ENCODE assay signal across 13 cellular contexts in genomic region chr18:23032030-23032582, GRCh38.
A peak's percentile ranks its signal among the peaks of the same experiment; 100 is the strongest.
DNase-seq lines count a peak whose midpoint lies in the region; ATAC-seq, FAIRE-seq and TF ChIP-seq lines count a peak whose summit lies in the region.
"Had no signal": no experiment of that assay in that cellular context is flagged by ENCODE, and none has a peak within 500 bp of the region (broad histone marks: within the 10 kb centered on the region; RNA-seq: fewer than 3 reads in every experiment).

No MANE protein-coding gene starts in this region.

- 58 to 67% (median 66%) methylated on average over 4 of the region's 4 CpGs for WGBS in psoas muscle, 3 donors

- no peaks in the 10 kb centered on the region for H3K9me3 ChIP-seq in PC-9 (ENCODE audit: insufficient read depth, low read depth)
- no peaks in the 10 kb centered on the region for H3K9me3 ChIP-seq in osteoblast (ENCODE audit: low read depth, low read length)
- H3K9me3 ChIP-seq in psoas muscle: no peaks in the 10 kb centered on the region

- FAIRE-seq in GM12891 (lab: Jason Lieb, UNC): no peak

- ATAC-seq in psoas muscle: no peak
- ATAC-seq: naive thymus-derived CD8-positive, alpha-beta T cell had no signal

- no peaks in the 10 kb centered on the region for H3K79me2 ChIP-seq in PC-9 (ENCODE audit: low read depth)
- H3K79me2 ChIP-seq in osteoblast (ENCODE audit: insufficient read depth, low read length): no peaks in the 10 kb centered on the region

- H3K27me3 ChIP-seq in PC-9 (ENCODE audit: insufficient read depth, low read depth) (no peaks in the 10 kb centered on the region), osteoblast (ENCODE audit: insufficient read depth, low read length) (no peaks in the 10 kb centered on the region), psoas muscle (ENCODE audit: insufficient read depth in 3 of 3, low read length in 2 of 3) (no peaks in the 10 kb centered on the region)

- H3K4me3 ChIP-seq in PC-9: peak overlapping the region; percentile 48
- no peak overlapping the region for H3K4me3 ChIP-seq in epithelial cell of proximal tubule (ENCODE audit: low read depth, low read length)
- peak overlapping the region; percentile 36 for H3K4me3 ChIP-seq in osteoblast (ENCODE audit: insufficient read depth, low read length)
- H3K4me3 ChIP-seq in psoas muscle: no peak overlapping the region

- TF ChIP-seq CTCF in PC-9 (conservative IDR thresholded peaks at IDR 0.05): no peak
- no peak for TF ChIP-seq CTCF in epithelial cell of proximal tubule (conservative IDR thresholded peaks at IDR 0.05; ENCODE audit: low read depth, low read length)
- no peak for TF ChIP-seq CTCF in osteoblast (IDR thresholded peaks at IDR 0.05; ENCODE audit: extremely low read depth, low read depth, low read length)
- no peak for TF ChIP-seq CTCF in psoas muscle (IDR thresholded peaks at IDR 0.05)

- intact Hi-C loops in PC-9 (cut with micrococcal nuclease; ENCODE audit: unreplicated experiment): loop anchor here (5.0 kb wide), 4 partner anchors 75 to 470 kb away; partner anchors contain the start of gene RMC1
- intact Hi-C loops in psoas muscle (cut with DNase I): no loop called here

- peaks cover 28% of the 10 kb centered on the region for H3F3A ChIP-seq in PC-9 (ENCODE audit: insufficient read depth, low read depth)

- no peaks in the 10 kb centered on the region for H3K9me2 ChIP-seq in PC-9 (ENCODE audit: insufficient read depth)

- BruUV-seq in PC-9 (replicated peaks; lab: Mats Ljungman, UMichigan): no TSS peak

- in situ Hi-C loops in G401 (cut with HindIII; ENCODE audit: low sequenced_read_pairs): no loop called here

- no peaks in the 10 kb centered on the region for H3K36me3 ChIP-seq in PC-9 (ENCODE audit: low read depth)
- no peaks in the 10 kb centered on the region for H3K36me3 ChIP-seq in osteoblast (ENCODE audit: insufficient read depth, low read length)
- H3K36me3 ChIP-seq in psoas muscle (ENCODE audit: insufficient read depth in 1 of 2, low read depth in 1 of 2): no peaks in the 10 kb centered on the region

- H3K4me2 ChIP-seq in PC-9 (peak overlapping the region; percentile 87), osteoblast (ENCODE audit: insufficient read depth, low read length) (peak overlapping the region; percentile 52)
- H3K4me2 ChIP-seq: KMS-11 had no signal

- POLR2A ChIA-PET in PC-9 (lab: Charles Lee; ENCODE audit: unreplicated experiment): interaction anchor here (0.6 to 0.7 kb wide), 2 partner anchors 224 to 391 kb away, joined by 3 to 6 read pairs; no protein-coding TSS in a partner anchor

- TF ChIP-seq POLR2A in GM12891 (IDR thresholded peaks at IDR 0.05; ENCODE audit: low read depth, low read length): no peak

- H4K20me1 ChIP-seq in PC-9 (ENCODE audit: insufficient read depth): no peaks in the 10 kb centered on the region
- H4K20me1 ChIP-seq in osteoblast (ENCODE audit: insufficient read depth, low read length): no peaks in the 10 kb centered on the region

- H3K27ac ChIP-seq in PC-9: peak overlapping the region; percentile 89
- peak overlapping the region; percentile 74 for H3K27ac ChIP-seq in osteoblast (ENCODE audit: low read depth, low read length)
- H3K27ac ChIP-seq in psoas muscle: no peak overlapping the region
- H3K27ac ChIP-seq: KMS-11 had no signal

- H2AFZ ChIP-seq in PC-9 (peak overlapping the region; percentile 64; the same call in 1 of the 2 replicates), osteoblast (ENCODE audit: low read length) (peak overlapping the region; percentile 30)

- H3K4me1 ChIP-seq in PC-9 (replicated peaks; ENCODE audit: insufficient read depth) (peaks cover 35% of the 10 kb centered on the region), osteoblast (ENCODE audit: insufficient read depth, low read length) (peaks cover 24% of the 10 kb centered on the region), psoas muscle (no peaks in the 10 kb centered on the region)

- DNase-seq in G401 (ENCODE audit: low spot score) (peak; percentile 59), PC-9 (peak in 1 of 2 experiments; percentile 79), epithelial cell of proximal tubule (ENCODE audit: low read depth) (peak; percentile 73), osteoblast (ENCODE audit: insufficient read length, low spot score, missing footprints) (no peak), psoas muscle (no peak), NCI-H2196 treated with DMSO at 0.1 percent for 48 hours (lab: John Stamatoyannopoulos, UW; ENCODE audit: unreplicated experiment) (no peak), GM12891 (ENCODE audit: insufficient read length, low spot score) (no peak)
- no peak for DNase-seq in stimulated activated CD4-positive, alpha-beta T cell treated with anti-CD3 and anti-CD28 coated beads, Interleukin-4, amount 100 ng/mL, for 1 hour
- DNase-seq: activated CD4-positive, alpha-beta T cell treated with anti-CD3 and anti-CD28 coated beads for 1 hour; DMS 273 treated with DMSO at 0.1 percent for 48 hours; Right ventricle myocardium superior had no signal

- CTCF ChIA-PET in PC-9 (lab: Charles Lee): interaction anchor here (0.6 to 1.0 kb wide), 2 partner anchors 45 to 1061 kb away, joined by 4 read pairs; no protein-coding TSS in a partner anchor

TF ChIP-seq in GM12891, 5 proteins besides CTCF, POLR2A, EP300 and RAD21:
- no peak for TF ChIP-seq PAX5 (IDR thresholded peaks at IDR 0.05; ENCODE audit: insufficient read depth, low read length, severe bottlenecking)
- no peak for TF ChIP-seq POLR2AphosphoS5 (IDR thresholded peaks at IDR 0.05; ENCODE audit: low read depth, low read length)
- TF ChIP-seq POU2F2 (IDR thresholded peaks at IDR 0.05; ENCODE audit: low read depth, low read length): no peak
- no peak for TF ChIP-seq TAF1 (IDR thresholded peaks at IDR 0.05; ENCODE audit: low read depth, low read length)
- no peak for TF ChIP-seq SPI1 (IDR thresholded peaks at IDR 0.05; ENCODE audit: low read depth, low read length)

Comparison
In these comparisons a context has a peak if more than half of its experiments do, and no peak if none do; other contexts are left out.
1. DNase-seq: peak in G401 (single experiment) and epithelial cell of proximal tubule (single experiment); none in osteoblast (single experiment), psoas muscle (0 of 2), stimulated activated CD4-positive, alpha-beta T cell treated with anti-CD3 and anti-CD28 coated beads, Interleukin-4, amount 100 ng/mL, for 1 hour (single experiment), NCI-H2196 treated with DMSO at 0.1 percent for 48 hours (single experiment) and GM12891 (single experiment).
2. H3K4me3 ChIP-seq: peak in PC-9 (single experiment) and osteoblast (single experiment); none in epithelial cell of proximal tubule (single experiment) and psoas muscle (single experiment).